Comparison of ENCODE assay signal across 8 cellular contexts in the genomic region with DNA sequence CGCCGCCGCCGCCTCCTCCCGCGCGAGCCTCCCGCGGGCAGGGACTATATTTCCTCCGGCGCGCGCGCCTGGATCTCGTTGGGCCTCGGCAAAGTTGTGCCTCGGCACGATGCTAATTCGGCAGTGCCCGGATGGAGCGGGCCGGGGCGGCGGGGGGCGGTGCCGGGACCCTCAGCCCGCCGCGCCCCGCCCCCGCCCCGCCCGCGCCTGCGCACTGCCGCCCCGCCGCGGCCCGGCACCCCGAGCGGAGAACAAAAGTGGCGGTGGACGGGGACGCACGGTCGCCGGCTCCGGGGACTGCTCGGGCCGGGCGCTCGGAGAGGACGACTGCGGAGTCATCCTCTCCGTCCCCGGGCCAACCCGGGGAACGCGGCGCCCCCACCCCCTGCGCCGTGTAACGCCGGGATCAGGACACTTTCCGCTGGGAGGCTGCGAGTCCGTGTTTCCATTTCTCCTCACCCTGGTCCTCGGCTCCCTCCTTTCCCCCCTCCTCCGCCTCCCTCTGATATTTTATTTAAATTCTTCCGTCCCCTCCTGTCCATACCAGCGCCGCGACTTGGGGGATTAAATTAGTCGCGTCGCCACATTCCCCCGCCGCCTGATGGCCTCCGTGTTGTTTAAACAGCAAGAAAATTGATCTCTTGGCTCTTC. TPM values are rescaled to one million over a fixed set of nuclear protein-coding genes. Genes with fewer than 3 reads are reported as not detected.
DNase-seq lines count a peak whose midpoint lies in the region; ATAC-seq and TF ChIP-seq lines count a peak whose summit lies in the region.

PHF21B (minus strand) TSS at position 125 of the 651 bp plus-strand sequence. CDS start 456 bp downstream, outside the sequence.

- H3K4me1 ChIP-seq in DND-41 (ENCODE audit: insufficient read depth, low read length), result peaks cover 16% of the 10 kb centered on the region

- TF ChIP-seq CTCF in DND-41 (IDR thresholded peaks at IDR 0.05; ENCODE audit: borderline replicate concordance, extremely low read depth, low read length, poor library complexity, severe bottlenecking) (peak; percentile 30), osteocyte (IDR thresholded peaks at IDR 0.05) (no peak)

- H3K36me3 Mint-ChIP-seq in activated T-cell treated with anti-CD3 and anti-CD28 coated beads, Interleukin-2, amount 50 U/mL, for 24 hours (ENCODE audit: low read depth), result no peaks in the 10 kb centered on the region
- peaks cover 2% of the 10 kb centered on the region for H3K36me3 Mint-ChIP-seq in osteocyte (ENCODE audit: unreplicated experiment)

- peak within 1 kb of the TSS; percentile 84 for H3K4me2 ChIP-seq in DND-41 (ENCODE audit: insufficient read depth, low read length)

- DNase-seq in DND-41 (peak; percentile 89), NCI-H1694 treated with DMSO at 0.1 percent for 48 hours (lab: John Stamatoyannopoulos, UW) (peak; percentile 72), foreskin melanocyte (peak; percentile 9), osteocyte (ENCODE audit: extremely low spot score, unreplicated experiment) (no peak)
- DNase-seq in activated T-cell treated with anti-CD3 and anti-CD28 coated beads, Interleukin-2, amount 50 U/mL, for 24 hours, result peak; percentile 55

- H3K79me2 ChIP-seq in DND-41 (ENCODE audit: insufficient read depth, low read length), result peaks cover 41% of the 10 kb centered on the region

- no peaks in the 10 kb centered on the region for H3K9me3 Mint-ChIP-seq in activated T-cell treated with anti-CD3 and anti-CD28 coated beads, Interleukin-2, amount 50 U/mL, for 24 hours
- H3K9me3 Mint-ChIP-seq in osteocyte (ENCODE audit: unreplicated experiment), result no peaks in the 10 kb centered on the region

- peak within 1 kb of the TSS; percentile 35 for H3K27ac Mint-ChIP-seq in activated T-cell treated with anti-CD3 and anti-CD28 coated beads, Interleukin-2, amount 50 U/mL, for 24 hours
- no peak within 1 kb of the TSS for H3K27ac Mint-ChIP-seq in osteocyte (ENCODE audit: unreplicated experiment)

- no peaks in the 10 kb centered on the region for H3K27me3 ChIP-seq in DND-41 (ENCODE audit: insufficient read depth, low read length, poor library complexity)

- peaks cover 11% of the 10 kb centered on the region; the same call in 1 of the 2 replicates for H4K20me1 ChIP-seq in DND-41 (ENCODE audit: insufficient read depth, low read length)

- H3K27me3 Mint-ChIP-seq in activated T-cell treated with anti-CD3 and anti-CD28 coated beads, Interleukin-2, amount 50 U/mL, for 24 hours, result peaks cover 71% of the 10 kb centered on the region
- peaks cover 55% of the 10 kb centered on the region for H3K27me3 Mint-ChIP-seq in osteocyte (ENCODE audit: unreplicated experiment)

- peak within 1 kb of the TSS; percentile 94 to 97 for H3K4me3 ChIP-seq in DND-41 (ENCODE audit: low read depth in 1 of 2, low read length in 2 of 2)

- no peaks in the 10 kb centered on the region for H3K9me3 ChIP-seq in DND-41 (ENCODE audit: insufficient read depth, low read length, severe bottlenecking)

- H3K36me3 ChIP-seq in DND-41 (ENCODE audit: insufficient read depth, low read length), result peaks cover 14% of the 10 kb centered on the region

- peak within 1 kb of the TSS; percentile 90 for H2AFZ ChIP-seq in DND-41 (ENCODE audit: low read depth, low read length)

- peaks cover 17% of the 10 kb centered on the region for H3K4me1 Mint-ChIP-seq in activated T-cell treated with anti-CD3 and anti-CD28 coated beads, Interleukin-2, amount 50 U/mL, for 24 hours (ENCODE audit: low read depth)
- peaks cover 18% of the 10 kb centered on the region for H3K4me1 Mint-ChIP-seq in osteocyte (ENCODE audit: unreplicated experiment)

- ATAC-seq in DND-41 (ENCODE audit: insufficient read depth, low read depth) (peak; percentile 72), GM19328 (IDR thresholded peaks at IDR 0.05; ENCODE audit: unreplicated experiment) (no peak), HG03139 (IDR thresholded peaks at IDR 0.05; ENCODE audit: unreplicated experiment) (no peak), GM21423 (IDR thresholded peaks at IDR 0.05; ENCODE audit: unreplicated experiment) (no peak)

- H3K27ac ChIP-seq in DND-41 (ENCODE audit: low read length), result peak within 1 kb of the TSS; percentile 81

- H3K9ac ChIP-seq in DND-41 (ENCODE audit: low read depth, low read length), result peak within 1 kb of the TSS; percentile 97

- peak within 1 kb of the TSS; percentile 78 for H3K4me3 Mint-ChIP-seq in activated T-cell treated with anti-CD3 and anti-CD28 coated beads, Interleukin-2, amount 50 U/mL, for 24 hours
- peak within 1 kb of the TSS; percentile 90 for H3K4me3 Mint-ChIP-seq in osteocyte (ENCODE audit: unreplicated experiment)

RNA-seq across cellular contexts. Expression of gene PHF21B, which starts in this region (rescaled TPM):
- 0.54 TPM in 1 of 2 replicates, not detected in the other for total RNA-seq in osteocyte
